Comparison of ENCODE assay signal across 23 cellular contexts in genomic region chr1:199205740-199206139, GRCh38.
DNase-seq lines count a peak whose midpoint lies in the region; ATAC-seq and TF ChIP-seq lines count a peak whose summit lies in the region.
"Had no signal": no experiment of that assay in that cellular context is flagged by ENCODE, and none has a peak within 500 bp of the region (broad histone marks: within the 10 kb centered on the region; RNA-seq: fewer than 3 reads in every experiment).

No MANE protein-coding gene starts in this region.

- no peak for TF ChIP-seq POLR2A in uterus (IDR thresholded peaks at IDR 0.05)

- H3K9me3 ChIP-seq in smooth muscle cell (replicated peaks; ENCODE audit: low read depth) (no peaks in the 10 kb centered on the region), uterus (no peaks in the 10 kb centered on the region)
- H3K9me3 ChIP-seq: BE2C, Peyer's patch had no signal

- ATAC-seq in stimulated activated naive CD8-positive, alpha-beta T cell treated with anti-CD3 and anti-CD28 coated beads, Interleukin-15, Interleukin-2, amounts not matched to agents 100 U/mL and 50 U/mL, for 24 hours: no peak
- peak; percentile 41 for ATAC-seq in foreskin keratinocyte
- ATAC-seq in GM19395 (IDR thresholded peaks at IDR 0.05; ENCODE audit: unreplicated experiment): no peak
- no peak for ATAC-seq in HG03097 (IDR thresholded peaks at IDR 0.05; ENCODE audit: low FRiP score, unreplicated experiment)
- ATAC-seq: HepG2, SK-N-SH treated with all-trans-retinoic acid at 6 μM for 48 hours had no signal

- H3K9me3 Mint-ChIP-seq in stimulated activated naive CD8-positive, alpha-beta T cell treated with anti-CD3 and anti-CD28 coated beads, Interleukin-15, Interleukin-2, amounts not matched to agents 100 ng/mL and 50 ng/mL, for 24 hours: no peaks in the 10 kb centered on the region
- H3K9me3 Mint-ChIP-seq: HFFc6 had no signal

- H3K4me2 ChIP-seq in smooth muscle cell: no peak overlapping the region

- no peaks in the 10 kb centered on the region for H3K36me3 Mint-ChIP-seq in stimulated activated naive CD8-positive, alpha-beta T cell treated with anti-CD3 and anti-CD28 coated beads, Interleukin-15, Interleukin-2, amounts not matched to agents 100 ng/mL and 50 ng/mL, for 24 hours (ENCODE audit: low read depth)

- DNase-seq in stimulated activated naive CD8-positive, alpha-beta T cell treated with anti-CD3 and anti-CD28 coated beads, Interleukin-15, Interleukin-2, amounts not matched to agents 100 U/mL and 50 U/mL, for 24 hours: no peak
- peak; percentile 80 for DNase-seq in dermis blood vessel endothelial cell
- peak; percentile 32 to 59 for DNase-seq in foreskin keratinocyte
- no peak for DNase-seq in smooth muscle cell (lab: John Stamatoyannopoulos, UW; ENCODE audit: unreplicated experiment)
- DNase-seq in uterus: no peak
- DNase-seq: BE2C; DMS79; H7; HFFc6; KBM-7; MM.1S; NCI-H1048; NCI-H1436 treated with DMSO at 0.1 percent for 48 hours; NCI-H1930; NCI-H510A; NCI-H748 treated with DMSO at 0.1 percent for 48 hours; NK-92 treated with Interleukin-12 subunit alpha and Interleukin-12 subunit beta, amount 100 ng/mL, for 24 hours; Peyer's patch had no signal

- peak overlapping the region; percentile 54 for H3K27ac ChIP-seq in foreskin keratinocyte
- no peak overlapping the region for H3K27ac ChIP-seq in smooth muscle cell (ENCODE audit: low read depth)
- H3K27ac ChIP-seq in uterus: no peak overlapping the region
- H3K27ac ChIP-seq: Peyer's patch had no signal

- H3K4me1 Mint-ChIP-seq in stimulated activated naive CD8-positive, alpha-beta T cell treated with anti-CD3 and anti-CD28 coated beads, Interleukin-15, Interleukin-2, amounts not matched to agents 100 ng/mL and 50 ng/mL, for 24 hours (ENCODE audit: low read depth): peaks cover 5% of the 10 kb centered on the region

- H3K27me3 ChIP-seq in foreskin keratinocyte (no peaks in the 10 kb centered on the region), smooth muscle cell (ENCODE audit: low read depth) (no peaks in the 10 kb centered on the region), uterus (no peaks in the 10 kb centered on the region)
- H3K27me3 ChIP-seq: BE2C, Peyer's patch had no signal

- no peaks in the 10 kb centered on the region for H4K20me1 ChIP-seq in smooth muscle cell (ENCODE audit: low read depth)

- intact Hi-C loops in uterus (cut with DNase I; ENCODE audit: low total_unique reads): no loop called here

- peaks cover 6% of the 10 kb centered on the region for H3K4me1 ChIP-seq in foreskin keratinocyte
- no peaks in the 10 kb centered on the region for H3K4me1 ChIP-seq in smooth muscle cell (ENCODE audit: low read depth)
- no peaks in the 10 kb centered on the region for H3K4me1 ChIP-seq in uterus
- H3K4me1 ChIP-seq: BE2C, Peyer's patch had no signal

- H3K79me2 ChIP-seq in smooth muscle cell (ENCODE audit: low read depth): no peaks in the 10 kb centered on the region

- H3K36me3 ChIP-seq in smooth muscle cell (ENCODE audit: low read depth) (no peaks in the 10 kb centered on the region), uterus (no peaks in the 10 kb centered on the region)
- H3K36me3 ChIP-seq: BE2C, Peyer's patch had no signal

- no peak overlapping the region for H3K4me3 Mint-ChIP-seq in stimulated activated naive CD8-positive, alpha-beta T cell treated with anti-CD3 and anti-CD28 coated beads, Interleukin-15, Interleukin-2, amounts not matched to agents 100 ng/mL and 50 ng/mL, for 24 hours
- H3K4me3 Mint-ChIP-seq: HFFc6 had no signal

- H3F3A ChIP-seq in smooth muscle cell (ENCODE audit: low read depth): no peaks in the 10 kb centered on the region

- H3K9ac ChIP-seq in smooth muscle cell (ENCODE audit: low read depth): no peak overlapping the region

- TF ChIP-seq CTCF in foreskin keratinocyte (conservative IDR thresholded peaks at IDR 0.05) (no peak), smooth muscle cell (IDR thresholded peaks at IDR 0.05; ENCODE audit: borderline replicate concordance, insufficient read depth, poor library complexity, severe bottlenecking) (no peak), uterus (IDR thresholded peaks at IDR 0.05) (no peak)

- no peaks in the 10 kb centered on the region for H3K27me3 Mint-ChIP-seq in stimulated activated naive CD8-positive, alpha-beta T cell treated with anti-CD3 and anti-CD28 coated beads, Interleukin-15, Interleukin-2, amounts not matched to agents 100 ng/mL and 50 ng/mL, for 24 hours

- 54% methylated on average over 2 of the region's 2 CpGs for WGBS in smooth muscle cell (ENCODE audit: low lambda C conversion rate)

- no peak overlapping the region for H3K4me3 ChIP-seq in smooth muscle cell
- H3K4me3 ChIP-seq in uterus: no peak overlapping the region
- H3K4me3 ChIP-seq: Peyer's patch had no signal

- H3K27ac Mint-ChIP-seq in stimulated activated naive CD8-positive, alpha-beta T cell treated with anti-CD3 and anti-CD28 coated beads, Interleukin-15, Interleukin-2, amounts not matched to agents 100 ng/mL and 50 ng/mL, for 24 hours: peak overlapping the region; percentile 22
- H3K27ac Mint-ChIP-seq: HFFc6 had no signal

- H2AFZ ChIP-seq in smooth muscle cell (ENCODE audit: low read depth): peak overlapping the region; percentile 33

Comparison
In these comparisons a context has a peak if more than half of its experiments do, and no peak if none do; other contexts are left out.
1. DNase-seq: peak in dermis blood vessel endothelial cell (single experiment) and foreskin keratinocyte (2 of 2); none in stimulated activated naive CD8-positive, alpha-beta T cell treated with anti-CD3 and anti-CD28 coated beads, Interleukin-15, Interleukin-2, amounts not matched to agents 100 U/mL and 50 U/mL, for 24 hours (single experiment), smooth muscle cell (single experiment) and uterus (0 of 2).